Comparison of ENCODE assay signal across 10 cellular contexts in the genomic region with DNA sequence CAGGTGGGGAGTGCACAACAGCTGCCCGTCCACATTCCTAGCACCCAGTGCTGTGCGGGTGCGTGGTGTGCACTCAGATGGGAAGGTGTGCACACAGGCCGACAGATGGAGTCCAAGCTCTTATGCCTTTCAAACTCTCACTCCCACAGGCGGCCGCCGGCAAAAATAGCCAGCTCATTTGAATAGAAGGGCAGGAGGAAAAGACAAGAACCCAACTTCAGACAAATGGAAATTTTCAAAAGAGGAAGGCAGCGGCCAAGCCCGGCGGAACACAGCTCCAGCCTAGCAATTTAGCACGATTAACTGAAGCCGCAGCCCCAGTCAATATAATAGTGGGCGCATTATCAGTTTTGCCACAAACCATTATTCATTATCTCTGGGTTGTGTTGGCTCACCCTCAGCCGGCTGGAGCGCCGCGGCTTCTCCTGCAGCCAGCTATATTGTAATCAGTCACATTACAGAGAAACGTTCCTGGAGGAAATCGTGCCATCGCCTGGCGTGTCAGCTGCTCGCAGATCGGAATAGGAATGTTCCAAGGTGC.
DNase-seq lines count a peak whose midpoint lies in the region; ATAC-seq and TF ChIP-seq lines count a peak whose summit lies in the region.
"Had no signal": no experiment of that assay in that cellular context is flagged by ENCODE, and none has a peak within 500 bp of the region (broad histone marks: within the 10 kb centered on the region; RNA-seq: fewer than 3 reads in every experiment).

No MANE protein-coding gene starts in this region.

- H4K91ac ChIP-seq in mesenchymal stem cell (ENCODE audit: low read length): no peak overlapping the region

- H2BK120ac ChIP-seq in mesenchymal stem cell (ENCODE audit: low read depth, low read length): no peak overlapping the region

- H3K27ac Mint-ChIP-seq in endodermal cell: no peak overlapping the region
- H3K27ac Mint-ChIP-seq: activated naive CD4-positive, alpha-beta T cell treated with anti-CD3 and anti-CD28 coated beads, Interleukin-2, amount 50 U/mL, for 24 hours had no signal

- H2BK12ac ChIP-seq in mesenchymal stem cell (ENCODE audit: low read length in 2 of 2): no peak overlapping the region

- WGBS in endodermal cell (ENCODE audit: insufficient coverage in 1 of 2, insufficient read length in 1 of 2), 2 experiments: 92 to 95% methylated on average over 20 to 23 of the region's 23 CpGs
- 90% methylated on average over 23 of the region's 23 CpGs for WGBS in mesenchymal stem cell

- no peak overlapping the region for H2AK5ac ChIP-seq in mesenchymal stem cell (ENCODE audit: low read length, severe bottlenecking)

- no peak overlapping the region for H2BK5ac ChIP-seq in mesenchymal stem cell (ENCODE audit: low read depth, low read length, poor library complexity, severe bottlenecking)

- H3K14ac ChIP-seq in mesenchymal stem cell (ENCODE audit: low read length in 2 of 2): no peak overlapping the region

- no peak overlapping the region for H3K4me3 Mint-ChIP-seq in endodermal cell
- H3K4me3 Mint-ChIP-seq: activated naive CD4-positive, alpha-beta T cell treated with anti-CD3 and anti-CD28 coated beads, Interleukin-2, amount 50 U/mL, for 24 hours had no signal

- DNase-seq in NCI-H1436 (lab: John Stamatoyannopoulos, UW): peak; percentile 29
- no peak for DNase-seq in NCI-H1436 treated with DMSO at 0.1 percent for 48 hours (lab: John Stamatoyannopoulos, UW)
- peak; percentile 87 for DNase-seq in NOMO-1 treated with dmso at 0.1 percent for 144 hours (lab: John Stamatoyannopoulos, UW; ENCODE audit: unreplicated experiment)
- no peak for DNase-seq in endodermal cell
- peak; percentile 6 for DNase-seq in stromal cell of bone marrow (ENCODE audit: low read depth)
- DNase-seq in mesenchymal stem cell: no peak
- no peak for DNase-seq in H7

- no peak for TF ChIP-seq CTCF in endodermal cell (conservative IDR thresholded peaks at IDR 0.05)

- H3K27me3 ChIP-seq in endodermal cell (ENCODE audit: control insufficient read depth, insufficient read depth, low read length, poor library complexity, severe bottlenecking) (no peaks in the 10 kb centered on the region), mesenchymal stem cell (ENCODE audit: control insufficient read depth in 1 of 2, insufficient read depth in 1 of 2, low read length in 2 of 2) (peaks cover 39 to 68% of the 10 kb centered on the region in 2 experiments), H7 (ENCODE audit: control insufficient read depth, insufficient read depth, low read length) (no peaks in the 10 kb centered on the region)
- H3K27me3 ChIP-seq: ovary had no signal

- H2AFZ ChIP-seq in mesenchymal stem cell (ENCODE audit: low read depth, low read length): no peak overlapping the region

- H3K36me3 Mint-ChIP-seq in endodermal cell (ENCODE audit: low read depth): no peaks in the 10 kb centered on the region
- H3K36me3 Mint-ChIP-seq: activated naive CD4-positive, alpha-beta T cell treated with anti-CD3 and anti-CD28 coated beads, Interleukin-2, amount 50 U/mL, for 24 hours had no signal

- no peak overlapping the region for H3K4ac ChIP-seq in mesenchymal stem cell (ENCODE audit: low read depth in 1 of 2, low read length in 2 of 2)

- peak overlapping the region; percentile 63 for H3K27ac ChIP-seq in endodermal cell (ENCODE audit: low read depth, low read length)
- no peak overlapping the region for H3K27ac ChIP-seq in mesenchymal stem cell (ENCODE audit: low read length, poor library complexity, severe bottlenecking)
- H3K27ac ChIP-seq: ovary had no signal

- H3K4me1 ChIP-seq in endodermal cell (ENCODE audit: control insufficient read depth, insufficient read depth, low read length): no peaks in the 10 kb centered on the region
- H3K4me1 ChIP-seq in mesenchymal stem cell (ENCODE audit: control insufficient read depth, insufficient read depth, low read depth, low read length): no peaks in the 10 kb centered on the region

- no peaks in the 10 kb centered on the region for H3K4me1 Mint-ChIP-seq in endodermal cell
- H3K4me1 Mint-ChIP-seq: activated naive CD4-positive, alpha-beta T cell treated with anti-CD3 and anti-CD28 coated beads, Interleukin-2, amount 50 U/mL, for 24 hours had no signal

- H3K27me3 Mint-ChIP-seq in endodermal cell (ENCODE audit: insufficient read depth): no peaks in the 10 kb centered on the region

- no peak overlapping the region for H3K9ac ChIP-seq in endodermal cell (ENCODE audit: extremely low read depth, low read length, poor library complexity, severe bottlenecking)
- H3K9ac ChIP-seq in mesenchymal stem cell (ENCODE audit: low read length): no peak overlapping the region

- H3K36me3 ChIP-seq in endodermal cell (ENCODE audit: control insufficient read depth, insufficient read depth, low read length): no peaks in the 10 kb centered on the region
- H3K36me3 ChIP-seq in mesenchymal stem cell (ENCODE audit: control insufficient read depth in 1 of 2, insufficient read depth in 2 of 2, low read depth in 1 of 2, low read length in 2 of 2): no peaks in the 10 kb centered on the region
- no peaks in the 10 kb centered on the region for H3K36me3 ChIP-seq in H7 (replicated peaks; ENCODE audit: control insufficient read depth, insufficient read depth, low read length)
- H3K36me3 ChIP-seq: ovary had no signal

- no peak overlapping the region for H2BK15ac ChIP-seq in mesenchymal stem cell (ENCODE audit: low read depth, poor library complexity, severe bottlenecking)

- H3K79me1 ChIP-seq in mesenchymal stem cell (replicated peaks; ENCODE audit: low read length, poor library complexity, severe bottlenecking): no peaks in the 10 kb centered on the region

- H3K9me3 ChIP-seq in endodermal cell (ENCODE audit: control insufficient read depth, low read length) (peaks cover 3% of the 10 kb centered on the region), mesenchymal stem cell (ENCODE audit: control insufficient read depth, low read length) (peaks cover 3% of the 10 kb centered on the region)
- H3K9me3 ChIP-seq: ovary had no signal

- no peak for ATAC-seq in HG03460 (IDR thresholded peaks at IDR 0.05; ENCODE audit: unreplicated experiment)

- H3K18ac ChIP-seq in mesenchymal stem cell (ENCODE audit: low read depth in 1 of 2, low read length in 2 of 2): no peak overlapping the region

- peaks cover 7% of the 10 kb centered on the region for H3K9me3 Mint-ChIP-seq in endodermal cell
- H3K9me3 Mint-ChIP-seq: activated naive CD4-positive, alpha-beta T cell treated with anti-CD3 and anti-CD28 coated beads, Interleukin-2, amount 50 U/mL, for 24 hours had no signal

- no peak overlapping the region for H3K4me2 ChIP-seq in mesenchymal stem cell (ENCODE audit: low read length, poor library complexity, severe bottlenecking)

- H3K4me3 ChIP-seq in endodermal cell (ENCODE audit: low read length): no peak overlapping the region
- H3K4me3 ChIP-seq in mesenchymal stem cell (ENCODE audit: insufficient read depth in 1 of 2, low read depth in 1 of 2, low read length in 2 of 2): no peak overlapping the region
- H3K4me3 ChIP-seq in H7 (ENCODE audit: insufficient read depth, low read depth, low read length): no peak overlapping the region
- H3K4me3 ChIP-seq: ovary had no signal

- H4K8ac ChIP-seq in mesenchymal stem cell (ENCODE audit: low read length): no peak overlapping the region

- no peak overlapping the region for H3K23ac ChIP-seq in mesenchymal stem cell (ENCODE audit: low read length in 2 of 2)

Comparison
In these comparisons a context has a peak if more than half of its experiments do, and no peak if none do; other contexts are left out.
1. DNase-seq: peak in NCI-H1436 (single experiment), NOMO-1 treated with dmso at 0.1 percent for 144 hours (single experiment) and stromal cell of bone marrow (single experiment); none in NCI-H1436 treated with DMSO at 0.1 percent for 48 hours (single experiment), endodermal cell (single experiment), mesenchymal stem cell (single experiment) and H7 (single experiment).